ENCODE assay signal across 1 cellular context in the genomic region with DNA sequence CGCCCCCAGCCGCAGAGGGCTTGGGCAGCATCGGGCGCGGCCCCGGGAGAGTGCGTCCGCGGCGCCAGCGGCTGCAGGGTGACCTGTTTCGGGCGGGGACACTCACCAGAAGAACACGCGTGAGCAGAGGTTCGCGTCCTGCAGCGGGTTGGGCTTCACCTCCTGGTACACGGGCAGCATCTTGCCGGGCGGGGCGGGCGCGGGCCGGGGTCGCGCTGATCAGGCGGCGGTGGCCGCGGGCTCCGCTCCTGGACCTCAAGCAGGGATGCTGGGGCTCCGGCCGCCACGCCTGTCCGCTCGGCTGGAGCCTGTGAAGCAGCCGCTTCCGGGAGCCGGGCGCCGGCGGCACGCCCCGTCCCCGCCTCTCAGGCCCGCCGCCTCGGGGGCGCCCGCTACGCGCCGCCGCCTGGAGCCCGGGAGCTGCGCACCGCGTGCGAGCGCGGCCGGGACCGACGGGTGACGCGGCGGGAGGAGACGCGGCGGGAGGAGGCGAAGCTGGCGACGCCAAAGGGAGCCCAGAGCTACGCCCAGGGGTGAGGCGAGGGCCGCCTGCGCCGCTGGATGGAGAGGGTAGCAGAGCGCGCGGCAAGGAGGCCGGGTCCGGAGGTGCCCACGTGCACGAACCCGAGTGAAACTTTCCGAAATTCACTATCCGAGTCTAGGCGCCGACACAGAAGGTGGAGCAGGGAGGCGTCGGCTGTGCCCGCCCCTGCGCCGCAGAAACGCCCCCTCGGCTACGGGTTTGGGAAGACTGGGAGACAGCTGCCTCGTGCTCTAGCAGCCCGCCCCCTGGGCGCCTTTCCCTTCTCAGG.
TF ChIP-seq lines count a peak whose summit lies in the region.

A gene with protein sequence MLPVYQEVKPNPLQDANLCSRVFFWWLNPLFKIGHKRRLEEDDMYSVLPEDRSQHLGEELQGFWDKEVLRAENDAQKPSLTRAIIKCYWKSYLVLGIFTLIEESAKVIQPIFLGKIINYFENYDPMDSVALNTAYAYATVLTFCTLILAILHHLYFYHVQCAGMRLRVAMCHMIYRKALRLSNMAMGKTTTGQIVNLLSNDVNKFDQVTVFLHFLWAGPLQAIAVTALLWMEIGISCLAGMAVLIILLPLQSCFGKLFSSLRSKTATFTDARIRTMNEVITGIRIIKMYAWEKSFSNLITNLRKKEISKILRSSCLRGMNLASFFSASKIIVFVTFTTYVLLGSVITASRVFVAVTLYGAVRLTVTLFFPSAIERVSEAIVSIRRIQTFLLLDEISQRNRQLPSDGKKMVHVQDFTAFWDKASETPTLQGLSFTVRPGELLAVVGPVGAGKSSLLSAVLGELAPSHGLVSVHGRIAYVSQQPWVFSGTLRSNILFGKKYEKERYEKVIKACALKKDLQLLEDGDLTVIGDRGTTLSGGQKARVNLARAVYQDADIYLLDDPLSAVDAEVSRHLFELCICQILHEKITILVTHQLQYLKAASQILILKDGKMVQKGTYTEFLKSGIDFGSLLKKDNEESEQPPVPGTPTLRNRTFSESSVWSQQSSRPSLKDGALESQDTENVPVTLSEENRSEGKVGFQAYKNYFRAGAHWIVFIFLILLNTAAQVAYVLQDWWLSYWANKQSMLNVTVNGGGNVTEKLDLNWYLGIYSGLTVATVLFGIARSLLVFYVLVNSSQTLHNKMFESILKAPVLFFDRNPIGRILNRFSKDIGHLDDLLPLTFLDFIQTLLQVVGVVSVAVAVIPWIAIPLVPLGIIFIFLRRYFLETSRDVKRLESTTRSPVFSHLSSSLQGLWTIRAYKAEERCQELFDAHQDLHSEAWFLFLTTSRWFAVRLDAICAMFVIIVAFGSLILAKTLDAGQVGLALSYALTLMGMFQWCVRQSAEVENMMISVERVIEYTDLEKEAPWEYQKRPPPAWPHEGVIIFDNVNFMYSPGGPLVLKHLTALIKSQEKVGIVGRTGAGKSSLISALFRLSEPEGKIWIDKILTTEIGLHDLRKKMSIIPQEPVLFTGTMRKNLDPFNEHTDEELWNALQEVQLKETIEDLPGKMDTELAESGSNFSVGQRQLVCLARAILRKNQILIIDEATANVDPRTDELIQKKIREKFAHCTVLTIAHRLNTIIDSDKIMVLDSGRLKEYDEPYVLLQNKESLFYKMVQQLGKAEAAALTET (N-terminal part only) (minus strand): TSS at position 317 of the 812 bp plus-strand sequence. CDS start 137 bp downstream, at position 180.

TF ChIP-seq in HEK293, 187 proteins besides CTCF, POLR2A, EP300 and RAD21 (continued from another document):
- TF ChIP-seq, protein P1, sequence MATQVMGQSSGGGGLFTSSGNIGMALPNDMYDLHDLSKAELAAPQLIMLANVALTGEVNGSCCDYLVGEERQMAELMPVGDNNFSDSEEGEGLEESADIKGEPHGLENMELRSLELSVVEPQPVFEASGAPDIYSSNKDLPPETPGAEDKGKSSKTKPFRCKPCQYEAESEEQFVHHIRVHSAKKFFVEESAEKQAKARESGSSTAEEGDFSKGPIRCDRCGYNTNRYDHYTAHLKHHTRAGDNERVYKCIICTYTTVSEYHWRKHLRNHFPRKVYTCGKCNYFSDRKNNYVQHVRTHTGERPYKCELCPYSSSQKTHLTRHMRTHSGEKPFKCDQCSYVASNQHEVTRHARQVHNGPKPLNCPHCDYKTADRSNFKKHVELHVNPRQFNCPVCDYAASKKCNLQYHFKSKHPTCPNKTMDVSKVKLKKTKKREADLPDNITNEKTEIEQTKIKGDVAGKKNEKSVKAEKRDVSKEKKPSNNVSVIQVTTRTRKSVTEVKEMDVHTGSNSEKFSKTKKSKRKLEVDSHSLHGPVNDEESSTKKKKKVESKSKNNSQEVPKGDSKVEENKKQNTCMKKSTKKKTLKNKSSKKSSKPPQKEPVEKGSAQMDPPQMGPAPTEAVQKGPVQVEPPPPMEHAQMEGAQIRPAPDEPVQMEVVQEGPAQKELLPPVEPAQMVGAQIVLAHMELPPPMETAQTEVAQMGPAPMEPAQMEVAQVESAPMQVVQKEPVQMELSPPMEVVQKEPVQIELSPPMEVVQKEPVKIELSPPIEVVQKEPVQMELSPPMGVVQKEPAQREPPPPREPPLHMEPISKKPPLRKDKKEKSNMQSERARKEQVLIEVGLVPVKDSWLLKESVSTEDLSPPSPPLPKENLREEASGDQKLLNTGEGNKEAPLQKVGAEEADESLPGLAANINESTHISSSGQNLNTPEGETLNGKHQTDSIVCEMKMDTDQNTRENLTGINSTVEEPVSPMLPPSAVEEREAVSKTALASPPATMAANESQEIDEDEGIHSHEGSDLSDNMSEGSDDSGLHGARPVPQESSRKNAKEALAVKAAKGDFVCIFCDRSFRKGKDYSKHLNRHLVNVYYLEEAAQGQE (tag by site-specific recombination; IDR thresholded peaks at IDR 0.05): no peak
- no peak for TF ChIP-seq ZFP3 (tag by site-specific recombination; IDR thresholded peaks at IDR 0.05; ENCODE audit: low read depth)
- no peak for TF ChIP-seq MYNN (tag by site-specific recombination; IDR thresholded peaks at IDR 0.05; ENCODE audit: borderline replicate concordance)
- TF ChIP-seq, protein P2, sequence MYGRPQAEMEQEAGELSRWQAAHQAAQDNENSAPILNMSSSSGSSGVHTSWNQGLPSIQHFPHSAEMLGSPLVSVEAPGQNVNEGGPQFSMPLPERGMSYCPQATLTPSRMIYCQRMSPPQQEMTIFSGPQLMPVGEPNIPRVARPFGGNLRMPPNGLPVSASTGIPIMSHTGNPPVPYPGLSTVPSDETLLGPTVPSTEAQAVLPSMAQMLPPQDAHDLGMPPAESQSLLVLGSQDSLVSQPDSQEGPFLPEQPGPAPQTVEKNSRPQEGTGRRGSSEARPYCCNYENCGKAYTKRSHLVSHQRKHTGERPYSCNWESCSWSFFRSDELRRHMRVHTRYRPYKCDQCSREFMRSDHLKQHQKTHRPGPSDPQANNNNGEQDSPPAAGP (tag by site-specific recombination; IDR thresholded peaks at IDR 0.05): peak; percentile 86
- TF ChIP-seq PRDM1 (tag by site-specific recombination; IDR thresholded peaks at IDR 0.05): peak; percentile 63
- no peak for TF ChIP-seq TCF7L2 (IDR thresholded peaks at IDR 0.05; ENCODE audit: borderline replicate concordance, low read depth, low read length)
- TF ChIP-seq KLF16 (tag by site-specific recombination; IDR thresholded peaks at IDR 0.05): peak; percentile 89
- peak; percentile 36; the same call in 1 of the 2 replicates for TF ChIP-seq ZNF366 (tag by site-specific recombination; conservative IDR thresholded peaks at IDR 0.05)
- TF ChIP-seq ZNF133 (tag by site-specific recombination; IDR thresholded peaks at IDR 0.05): no peak
- 0 out of 2 replicates have a peak, but pooled peaks have one; percentile 50 for TF ChIP-seq ZNF561 (tag by site-specific recombination; IDR thresholded peaks at IDR 0.05; ENCODE audit: borderline replicate concordance)
